ENCODE assay signal across 1 cellular context in genomic region chr16:22195695-22196558, GRCh38.
TF ChIP-seq lines count a peak whose summit lies in the region.

No MANE protein-coding gene starts in this region.

TF ChIP-seq in HepG2, 621 proteins besides CTCF, POLR2A, EP300 and RAD21 (continued from another document and continues in another):
- TF ChIP-seq AHDC1 (CRISPR knock-in tag; IDR thresholded peaks at IDR 0.05; ENCODE audit: borderline replicate concordance) = no peak
- peak; percentile 84 for TF ChIP-seq TBX2 (CRISPR knock-in tag; IDR thresholded peaks at IDR 0.05; ENCODE audit: borderline replicate concordance)
- peak; percentile 52; the same call in 1 of the 2 replicates for TF ChIP-seq ATF3 (CRISPR knock-in tag; IDR thresholded peaks at IDR 0.05)
- peak; percentile 75; the same call in 1 of the 2 replicates for TF ChIP-seq ZNF784 (CRISPR knock-in tag; IDR thresholded peaks at IDR 0.05; ENCODE audit: borderline replicate concordance)
- TF ChIP-seq BORCS8-MEF2B (CRISPR knock-in tag; IDR thresholded peaks at IDR 0.05) = peak; percentile 87
- peak; percentile 71 for TF ChIP-seq FOXP4 (CRISPR knock-in tag; IDR thresholded peaks at IDR 0.05)
- TF ChIP-seq ZNF124 (CRISPR knock-in tag; IDR thresholded peaks at IDR 0.05) = peak; percentile 91
- peak; percentile 59 for TF ChIP-seq DMAP1 (CRISPR knock-in tag; IDR thresholded peaks at IDR 0.05)
- TF ChIP-seq HOXD1 (CRISPR knock-in tag; IDR thresholded peaks at IDR 0.05) = peak; percentile 65; the same call in 1 of the 2 replicates
- no peak for TF ChIP-seq MYNN (CRISPR knock-in tag; IDR thresholded peaks at IDR 0.05; ENCODE audit: low read depth)
- no peak for TF ChIP-seq PHF20 (CRISPR knock-in tag; IDR thresholded peaks at IDR 0.05)
- TF ChIP-seq GATAD1 (CRISPR knock-in tag; IDR thresholded peaks at IDR 0.05) = peak; percentile 77
- TF ChIP-seq MEIS1 (CRISPR knock-in tag; IDR thresholded peaks at IDR 0.05; ENCODE audit: borderline replicate concordance) = no peak; the same call in 1 of the 2 replicates
- peak; percentile 71 for TF ChIP-seq ZNF704 (CRISPR knock-in tag; IDR thresholded peaks at IDR 0.05; ENCODE audit: borderline replicate concordance)
- TF ChIP-seq FOXP1 (IDR thresholded peaks at IDR 0.05) = no peak
- peak; percentile 34; the same call in 1 of the 2 replicates for TF ChIP-seq FOXP1 (CRISPR knock-in tag; IDR thresholded peaks at IDR 0.05)
- no peak for TF ChIP-seq IRF1 (CRISPR knock-in tag; IDR thresholded peaks at IDR 0.05; ENCODE audit: low read depth)
- TF ChIP-seq ZNF660 (CRISPR knock-in tag; IDR thresholded peaks at IDR 0.05; ENCODE audit: borderline replicate concordance, low read depth) = no peak
- TF ChIP-seq RFX5 (IDR thresholded peaks at IDR 0.05; ENCODE audit: low read depth, low read length) = no peak
- peak; percentile 65; the same call in 1 of the 2 replicates for TF ChIP-seq ZNF891 (CRISPR knock-in tag; IDR thresholded peaks at IDR 0.05)
- TF ChIP-seq JARID2 (CRISPR knock-in tag; IDR thresholded peaks at IDR 0.05; ENCODE audit: insufficient replicate concordance) = peak; percentile 91
- TF ChIP-seq KMT2A (CRISPR knock-in tag; IDR thresholded peaks at IDR 0.05) = peak; percentile 75; the same call in 1 of the 2 replicates
- TF ChIP-seq ZNF331 (CRISPR knock-in tag; IDR thresholded peaks at IDR 0.05) = peak; percentile 97
- TF ChIP-seq MLLT10 (CRISPR knock-in tag; IDR thresholded peaks at IDR 0.05) = no peak
- peak; percentile 80; the same call in 1 of the 2 replicates for TF ChIP-seq ZNF343 (CRISPR knock-in tag; IDR thresholded peaks at IDR 0.05)
- peak; percentile 78 for TF ChIP-seq HDAC1 (CRISPR knock-in tag; IDR thresholded peaks at IDR 0.05)
- no peak for TF ChIP-seq REXO4 (CRISPR knock-in tag; IDR thresholded peaks at IDR 0.05; ENCODE audit: borderline replicate concordance)
- no peak; the same call in 1 of the 2 replicates for TF ChIP-seq KLF15 (CRISPR knock-in tag; IDR thresholded peaks at IDR 0.05; ENCODE audit: borderline replicate concordance)
- no peak for TF ChIP-seq TRIM22 (IDR thresholded peaks at IDR 0.05)
- TF ChIP-seq MTF2 (CRISPR knock-in tag; IDR thresholded peaks at IDR 0.05; ENCODE audit: borderline replicate concordance) = no peak
- TF ChIP-seq ZNF235 (CRISPR knock-in tag; IDR thresholded peaks at IDR 0.05; ENCODE audit: borderline replicate concordance) = no peak
- peak; percentile 98 for TF ChIP-seq ZNF691 (CRISPR knock-in tag; IDR thresholded peaks at IDR 0.05; ENCODE audit: borderline replicate concordance, low read depth)
- TF ChIP-seq TERF1 (CRISPR knock-in tag; IDR thresholded peaks at IDR 0.05) = no peak
- TF ChIP-seq HNF1B (CRISPR knock-in tag; IDR thresholded peaks at IDR 0.05) = peak; percentile 91
- no peak for TF ChIP-seq PLSCR1 (CRISPR knock-in tag; IDR thresholded peaks at IDR 0.05; ENCODE audit: borderline replicate concordance)
- peak; percentile 96 for TF ChIP-seq SALL1 (CRISPR knock-in tag; IDR thresholded peaks at IDR 0.05)
- 0 out of 2 replicates have a peak, but pooled peaks have one; percentile 74 for TF ChIP-seq ZHX1 (CRISPR knock-in tag; IDR thresholded peaks at IDR 0.05; ENCODE audit: low read depth)
- no peak for TF ChIP-seq SATB2 (CRISPR knock-in tag; IDR thresholded peaks at IDR 0.05)
- TF ChIP-seq ZNF180 (CRISPR knock-in tag; IDR thresholded peaks at IDR 0.05; ENCODE audit: borderline replicate concordance, low read depth) = peak; percentile 95; the same call in 1 of the 2 replicates
- TF ChIP-seq ZNF720 (CRISPR knock-in tag; IDR thresholded peaks at IDR 0.05) = no peak
- 0 out of 2 replicates have a peak, but pooled peaks have one; percentile 10 for TF ChIP-seq SNAI1 (CRISPR knock-in tag; IDR thresholded peaks at IDR 0.05; ENCODE audit: borderline replicate concordance)
